8 cellular contexts compared by ENCODE assay signal in the genomic region with DNA sequence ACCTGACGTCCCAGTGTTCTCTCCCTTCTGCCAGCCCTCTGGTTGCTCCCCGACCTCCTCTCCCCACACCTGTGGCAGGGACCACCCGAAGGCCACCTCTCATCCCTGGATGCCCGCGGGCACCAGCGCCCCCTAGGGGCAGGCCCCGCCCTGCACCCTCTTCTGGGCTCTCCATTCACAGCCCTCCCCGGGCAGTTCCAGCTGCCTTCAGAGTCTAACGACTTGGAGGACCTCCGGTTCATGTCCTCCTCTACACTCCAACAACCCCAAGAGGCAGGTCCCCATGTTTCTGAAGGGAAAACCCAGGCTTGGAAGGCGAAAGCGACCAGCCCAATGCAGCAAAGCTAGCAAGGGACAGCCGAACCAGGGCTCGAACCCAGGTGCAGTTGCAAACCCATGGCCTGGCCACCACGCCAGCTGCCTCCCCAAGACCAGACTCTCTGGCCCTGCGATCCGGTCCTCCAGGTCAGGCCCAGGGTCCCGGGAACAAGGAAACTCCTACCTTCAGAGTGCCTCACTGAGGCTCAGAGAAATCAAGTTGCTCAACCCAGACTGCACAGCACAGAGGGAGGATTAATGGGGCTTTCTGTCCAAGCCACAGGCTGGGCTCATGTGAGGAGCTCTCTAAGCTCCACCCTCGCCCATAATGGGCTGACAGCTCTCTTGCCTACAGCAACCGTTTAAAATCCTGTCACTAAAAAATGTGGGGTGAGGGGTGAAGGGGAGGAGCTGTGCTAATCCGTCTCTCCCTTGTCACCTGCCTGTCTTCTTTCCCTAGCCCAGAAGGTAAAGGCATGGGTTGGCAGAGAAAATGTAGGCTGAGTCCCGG.
DNase-seq lines count a peak whose midpoint lies in the region; ATAC-seq and TF ChIP-seq lines count a peak whose summit lies in the region.

No MANE protein-coding gene starts in this region.

- DNase-seq in RPMI8226 (peak; percentile 50), colonic mucosa (no peak), neural progenitor cell (ENCODE audit: low spot score) (peak; percentile 81), NCI-H2171 (lab: John Stamatoyannopoulos, UW) (no peak), NCI-H524 treated with DMSO at 0.1 percent for 48 hours (lab: John Stamatoyannopoulos, UW) (no peak)

- H3K79me2 ChIP-seq in neural progenitor cell (ENCODE audit: low read depth) = no peaks in the 10 kb centered on the region

- no peaks in the 10 kb centered on the region for H3K4me1 ChIP-seq in colonic mucosa
- H3K4me1 ChIP-seq in neural progenitor cell = peaks cover 10% of the 10 kb centered on the region

- no peaks in the 10 kb centered on the region for H3K36me3 Mint-ChIP-seq in neural progenitor cell

- peaks cover 41% of the 10 kb centered on the region for H3K4me1 Mint-ChIP-seq in neural progenitor cell

- no peak overlapping the region for H2AFZ ChIP-seq in neural progenitor cell (replicated peaks)

- TF ChIP-seq CTCF in GM12874 (IDR thresholded peaks at IDR 0.05; ENCODE audit: insufficient read depth, low read depth, low read length) (peak; percentile 85), colonic mucosa (IDR thresholded peaks at IDR 0.05) (peak; percentile 63), neural progenitor cell (IDR thresholded peaks at IDR 0.05) (peak; percentile 86)

- H3K27me3 Mint-ChIP-seq in neural progenitor cell (ENCODE audit: insufficient read depth, low read depth) = peaks cover 29% of the 10 kb centered on the region

- H3K4me2 ChIP-seq in neural progenitor cell = peak overlapping the region; percentile 45

- ATAC-seq in HG03439 (IDR thresholded peaks at IDR 0.05; ENCODE audit: unreplicated experiment) = no peak
- ATAC-seq in HG02798 (IDR thresholded peaks at IDR 0.05; ENCODE audit: poor library complexity, unreplicated experiment) = no peak

- H3K4me3 ChIP-seq in colonic mucosa (no peak overlapping the region), neural progenitor cell (no peak overlapping the region)

- H3K4me3 Mint-ChIP-seq in neural progenitor cell = peak overlapping the region; percentile 50

- H3K27ac ChIP-seq in colonic mucosa (no peak overlapping the region), neural progenitor cell (no peak overlapping the region)

- H3K27me3 ChIP-seq in colonic mucosa (peaks cover 39% of the 10 kb centered on the region), neural progenitor cell (peaks cover 81% of the 10 kb centered on the region)

- no peak overlapping the region for H3K27ac Mint-ChIP-seq in neural progenitor cell

- intact Hi-C loops in colonic mucosa (cut with DNase I) = no loop called here

- H3K9me3 ChIP-seq in colonic mucosa (no peaks in the 10 kb centered on the region), neural progenitor cell (ENCODE audit: low read depth) (no peaks in the 10 kb centered on the region)

- H4K20me1 ChIP-seq in neural progenitor cell (ENCODE audit: low read depth) = no peaks in the 10 kb centered on the region

- H3K9me3 Mint-ChIP-seq in neural progenitor cell = no peaks in the 10 kb centered on the region

- H3K9ac ChIP-seq in colonic mucosa (ENCODE audit: low read depth in 2 of 2, low read length in 2 of 2) (no peak overlapping the region), neural progenitor cell (no peak overlapping the region)

- H3K36me3 ChIP-seq in colonic mucosa (no peaks in the 10 kb centered on the region), neural progenitor cell (no peaks in the 10 kb centered on the region)

- peaks cover 10% of the 10 kb centered on the region for H3F3A ChIP-seq in neural progenitor cell (ENCODE audit: low read depth)

Comparison
In these comparisons a context has a peak if more than half of its experiments do, and no peak if none do; other contexts are left out.
1. DNase-seq: peak in RPMI8226 (single experiment) and neural progenitor cell (single experiment); none in colonic mucosa (single experiment), NCI-H2171 (single experiment) and NCI-H524 treated with DMSO at 0.1 percent for 48 hours (single experiment).
2. Peak in every context shown above with its lines, with median percentiles within 50 percentile points of each other: CTCF ChIP-seq.